Comparison of ENCODE assay signal across 1 cellular context in the genomic region with DNA sequence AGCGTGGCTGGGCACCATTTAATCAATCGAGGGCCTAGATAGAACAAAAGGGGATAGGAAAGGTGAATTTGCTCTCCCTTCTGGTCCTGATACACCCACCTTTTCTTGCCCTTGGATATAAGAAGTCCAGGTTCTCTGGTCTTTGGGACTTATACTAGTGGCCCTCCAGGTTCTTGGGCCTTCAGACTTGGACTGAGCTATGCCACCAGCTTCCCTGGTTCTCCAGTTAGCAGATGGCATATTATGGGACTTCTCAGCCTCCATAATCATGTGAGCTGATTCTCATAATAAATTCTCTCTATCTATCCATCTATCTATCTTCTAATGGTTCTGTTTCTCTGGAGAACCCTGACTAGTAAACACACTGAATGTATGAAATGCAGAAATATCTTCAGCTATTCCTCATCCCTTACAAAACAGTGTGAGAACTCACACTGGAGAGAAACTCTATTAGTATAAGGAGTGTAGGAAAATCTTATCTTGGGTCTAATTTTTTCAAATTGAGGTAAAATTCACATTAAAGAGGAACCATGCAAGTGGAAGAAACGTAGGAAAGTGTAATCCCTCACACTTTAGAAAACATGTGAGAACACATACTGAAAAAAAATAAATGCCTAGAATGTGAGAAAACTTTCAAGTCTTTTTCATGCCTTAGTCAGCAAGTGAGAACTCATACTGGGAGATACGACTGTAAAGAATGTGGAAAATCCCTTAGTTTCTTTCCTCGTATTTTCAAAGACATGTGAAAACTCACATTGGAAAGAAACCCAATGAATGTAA.
TF ChIP-seq lines count a peak whose summit lies in the region.

No MANE protein-coding gene starts in this region.

TF ChIP-seq in K562, 482 proteins besides CTCF, POLR2A, EP300 and RAD21:
- TF ChIP-seq XRCC3 (IDR thresholded peaks at IDR 0.05), result 0 out of 2 replicates have a peak, but pooled peaks have one; percentile 50
- TF ChIP-seq HNRNPL (IDR thresholded peaks at IDR 0.05; ENCODE audit: low read depth, low read length), result no peak
- TF ChIP-seq TRIM28 (IDR thresholded peaks at IDR 0.05), result peak; percentile 93
- TF ChIP-seq ZFP30 (CRISPR knock-in tag; IDR thresholded peaks at IDR 0.05; ENCODE audit: borderline replicate concordance), result no peak
- TF ChIP-seq ZNF274 (IDR thresholded peaks at IDR 0.05; ENCODE audit: borderline replicate concordance, low read depth, low read length), result peak; percentile 98
- 0 out of 4 replicates have a peak, but pooled peaks of 1 of the 2 experiments have one; percentile 30 for TF ChIP-seq TRIM24 (IDR thresholded peaks at IDR 0.05)
